ENCODE assay signal across 8 cellular contexts in genomic region chr1:35192853-35193664, GRCh38. TPM values are rescaled to one million over a fixed set of nuclear protein-coding genes. Genes with fewer than 3 reads are reported as not detected.
DNase-seq lines count a peak whose midpoint lies in the region; ATAC-seq and TF ChIP-seq lines count a peak whose summit lies in the region.

SFPQ (minus strand) TSS chr1:35193145; CDS start chr1:35193049, 96 bp downstream.

- TF ChIP-seq RAD21 in liver (IDR thresholded peaks at IDR 0.05) = peak; percentile 37 to 56

- peaks cover 41% of the 10 kb centered on the region for H3K4me1 ChIP-seq in CD4-positive, CD25-positive, alpha-beta regulatory T cell (ENCODE audit: control insufficient read depth, insufficient read depth, low read length, poor library complexity, severe bottlenecking)
- H3K4me1 ChIP-seq in liver (ENCODE audit: control insufficient read depth in 4 of 4, insufficient read depth in 4 of 4, low read length in 3 of 4) = peaks cover 8 to 42% (median 34%) of the 10 kb centered on the region in 4 donors

- intact Hi-C loops in activated CD4-positive, alpha-beta memory T cell treated with anti-CD3 and anti-CD28 coated beads for 36 hours (cut with micrococcal nuclease) = loop anchor here (1.0 to 5.0 kb wide), 10 partner anchors 9 to 964 kb away; partner anchors contain the start of genes C1orf216, CLSPN, KIAA0319L and MAP7D1
- intact Hi-C loops in dorsolateral prefrontal cortex (cut with DNase I) = loop anchor here (2.0 to 5.0 kb wide), 6 partner anchors 74 to 368 kb away; partner anchors contain the start of genes ZMYM6 (in 2 of the 2), KIAA0319L (in 1 of the 2), NCDN (in 1 of the 2) and ZMYM1 (in 1 of the 2)

- H3K27ac Mint-ChIP-seq in CD4-positive, CD25-positive, alpha-beta regulatory T cell = peak within 1 kb of the TSS; percentile 96 to 99 (median 96)
- H3K27ac Mint-ChIP-seq in activated CD4-positive, alpha-beta memory T cell treated with anti-CD3 and anti-CD28 coated beads for 36 hours = peak within 1 kb of the TSS; percentile 98

- peak within 1 kb of the TSS; percentile 97 for H3K4me3 ChIP-seq in CD4-positive, CD25-positive, alpha-beta regulatory T cell (ENCODE audit: low read depth, low read length)
- peak within 1 kb of the TSS; percentile 65 to 100 (median 95) for H3K4me3 ChIP-seq in dorsolateral prefrontal cortex
- peak within 1 kb of the TSS; percentile 73 to 99 (median 99) for H3K4me3 ChIP-seq in liver (ENCODE audit: low read depth in 1 of 3, low read length in 3 of 3)

- H3K9ac ChIP-seq in liver (ENCODE audit: low read depth in 1 of 2, low read length in 2 of 2) = peak within 1 kb of the TSS; percentile 76 to 98

- H3K4me3 Mint-ChIP-seq in CD4-positive, CD25-positive, alpha-beta regulatory T cell = peak within 1 kb of the TSS; percentile 97 to 99 (median 98)
- H3K4me3 Mint-ChIP-seq in activated CD4-positive, alpha-beta memory T cell treated with anti-CD3 and anti-CD28 coated beads for 36 hours = peak within 1 kb of the TSS; percentile 95

- ATAC-seq in CD4-positive, CD25-positive, alpha-beta regulatory T cell (ENCODE audit: low read depth in 2 of 2) = peak; percentile 92
- peak; percentile 89 for ATAC-seq in GM19438 (IDR thresholded peaks at IDR 0.05; ENCODE audit: low read depth, unreplicated experiment)
- peak; percentile 81 for ATAC-seq in HG03575 (IDR thresholded peaks at IDR 0.05; ENCODE audit: extremely low read depth, insufficient number of reproducible peaks, low FRiP score, unreplicated experiment)

- POLR2A ChIA-PET in activated CD4-positive, alpha-beta memory T cell treated with anti-CD3 and anti-CD28 coated beads for 36 hours (lab: Charles Lee) = interaction anchor here (0.7 to 1.6 kb wide), 6 partner anchors 12 to 577 kb away, joined by 3 to 12 read pairs (median 3); partner anchors contain the start of gene SMIM12

- H3K36me3 Mint-ChIP-seq in CD4-positive, CD25-positive, alpha-beta regulatory T cell = peaks cover 37% of the 10 kb centered on the region
- peaks cover 41% of the 10 kb centered on the region for H3K36me3 Mint-ChIP-seq in activated CD4-positive, alpha-beta memory T cell treated with anti-CD3 and anti-CD28 coated beads for 36 hours

- CTCF ChIA-PET in activated CD4-positive, alpha-beta memory T cell treated with anti-CD3 and anti-CD28 coated beads for 36 hours (lab: Charles Lee) = interaction anchor here (0.7 kb wide), 1 partner anchor 9 kb away, joined by 7 read pairs; no protein-coding TSS in a partner anchor

- no peaks in the 10 kb centered on the region for H3K9me3 ChIP-seq in CD4-positive, CD25-positive, alpha-beta regulatory T cell (ENCODE audit: control insufficient read depth in 2 of 2, low read length in 2 of 2)
- H3K9me3 ChIP-seq in liver (ENCODE audit: control insufficient read depth in 4 of 4, low read length in 3 of 4) = no peaks in the 10 kb centered on the region

- no peaks in the 10 kb centered on the region for H3K27me3 ChIP-seq in CD4-positive, CD25-positive, alpha-beta regulatory T cell (ENCODE audit: control insufficient read depth, insufficient read depth, low read length)
- H3K27me3 ChIP-seq in dorsolateral prefrontal cortex (no peaks in the 10 kb centered on the region), liver (ENCODE audit: control insufficient read depth in 4 of 4, insufficient read depth in 4 of 4, low read length in 3 of 4) (no peaks in the 10 kb centered on the region)

- TF ChIP-seq CTCF in dorsolateral prefrontal cortex (IDR thresholded peaks at IDR 0.05 in 54 of 56, conservative IDR thresholded peaks at IDR 0.05 in 2 of 56; ENCODE audit: low read depth in 1 of 56, partially characterized antibody in 56 of 56) (peak in 19 of 56 donors; percentile 11 to 50 (median 27)), liver (IDR thresholded peaks at IDR 0.05; ENCODE audit: low read depth, low read length, missing input control) (no peak)

- no peaks in the 10 kb centered on the region for H3K27me3 Mint-ChIP-seq in CD4-positive, CD25-positive, alpha-beta regulatory T cell
- no peaks in the 10 kb centered on the region for H3K27me3 Mint-ChIP-seq in activated CD4-positive, alpha-beta memory T cell treated with anti-CD3 and anti-CD28 coated beads for 36 hours

- peak within 1 kb of the TSS; percentile 98 for H3K27ac ChIP-seq in CD4-positive, CD25-positive, alpha-beta regulatory T cell (ENCODE audit: insufficient read depth, low read length, poor library complexity, severe bottlenecking)
- H3K27ac ChIP-seq in dorsolateral prefrontal cortex (peak within 1 kb of the TSS; percentile 73 to 100 (median 98)), liver (ENCODE audit: low read depth in 1 of 2, low read length in 2 of 2) (peak within 1 kb of the TSS; percentile 98 to 99)

- under 1% methylated on average over 50 of the region's 50 CpGs for WGBS in liver

- H3K36me3 ChIP-seq in CD4-positive, CD25-positive, alpha-beta regulatory T cell (ENCODE audit: control insufficient read depth, insufficient read depth, low read length) = peaks cover 33% of the 10 kb centered on the region
- peaks cover 6 to 28% (median 22%) of the 10 kb centered on the region in 4 donors for H3K36me3 ChIP-seq in liver (ENCODE audit: control insufficient read depth in 4 of 4, insufficient read depth in 3 of 4, low read depth in 1 of 4, low read length in 3 of 4)

- DNase-seq in CD4-positive, CD25-positive, alpha-beta regulatory T cell = peak; percentile 94 to 99 (median 98)
- peak; percentile 99 for DNase-seq in NCI-H82 treated with DMSO at 0.1 percent for 48 hours (lab: John Stamatoyannopoulos, UW; ENCODE audit: unreplicated experiment)
- DNase-seq in activated CD4-positive, alpha-beta memory T cell treated with anti-CD3 and anti-CD28 coated beads for 36 hours = peak; percentile 98
- DNase-seq in dorsolateral prefrontal cortex = peak; percentile 90 to 99 (median 96)
- DNase-seq in stimulated activated CD4-positive, alpha-beta T cell treated with anti-CD3 and anti-CD28 coated beads, Interleukin-4, amount 100 ng/mL, for 24 hours = peak; percentile 97

- H3K9me3 Mint-ChIP-seq in CD4-positive, CD25-positive, alpha-beta regulatory T cell = peaks cover 0 to 2% (median 0%) of the 10 kb centered on the region in 7 donors
- H3K9me3 Mint-ChIP-seq in activated CD4-positive, alpha-beta memory T cell treated with anti-CD3 and anti-CD28 coated beads for 36 hours = no peaks in the 10 kb centered on the region

- H3K4me1 Mint-ChIP-seq in CD4-positive, CD25-positive, alpha-beta regulatory T cell = peaks cover 24 to 50% (median 40%) of the 10 kb centered on the region in 4 donors
- H3K4me1 Mint-ChIP-seq in activated CD4-positive, alpha-beta memory T cell treated with anti-CD3 and anti-CD28 coated beads for 36 hours (ENCODE audit: low read depth) = peaks cover 35% of the 10 kb centered on the region

TF ChIP-seq in liver, 16 proteins besides CTCF, POLR2A, EP300 and RAD21 (continues in another document):
- TF ChIP-seq EGR1 (IDR thresholded peaks at IDR 0.05; ENCODE audit: low read depth in 2 of 2) (peak in 1 of 2 donors; percentile 11), FOXA1 (IDR thresholded peaks at IDR 0.05) (peak; percentile 8), HNF4A (conservative IDR thresholded peaks at IDR 0.05) (peak in 1 of 2 donors; percentile 41), MAX (IDR thresholded peaks at IDR 0.05) (peak; percentile 70), NR2F2 (IDR thresholded peaks at IDR 0.05) (no peak), YY1 (IDR thresholded peaks at IDR 0.05) (peak; percentile 99), ZBTB33 (IDR thresholded peaks at IDR 0.05) (peak; percentile 49), JUND (IDR thresholded peaks at IDR 0.05) (peak in 1 of 2 donors; percentile 20), ATF3 (IDR thresholded peaks at IDR 0.05) (no peak), SP1 (IDR thresholded peaks at IDR 0.05) (peak; percentile 98), TAF1 (conservative IDR thresholded peaks at IDR 0.05) (peak; percentile 98)

RNA-seq across cellular contexts. Expression of gene SFPQ, which starts in this region (rescaled TPM):
- total RNA-seq in CD4-positive, CD25-positive, alpha-beta regulatory T cell = 618 TPM
- polyA plus RNA-seq in CD4-positive, CD25-positive, alpha-beta regulatory T cell = 100 to 1,000 TPM; 111 to 135 (median 123) TPM
- 100 to 1,000 TPM; 259 to 275 TPM for total RNA-seq in activated CD4-positive, alpha-beta memory T cell treated with anti-CD3 and anti-CD28 coated beads for 36 hours
- total RNA-seq in dorsolateral prefrontal cortex (100 to 1,000 TPM; 173 to 335 (median 231) TPM), liver (100 to 1,000 TPM in 1 of 2 donors, 10 to 100 TPM in 1; 81.2 to 173 TPM)
- polyA plus RNA-seq in liver = 10 to 100 TPM; 29.7 to 51.3 TPM

Comparison
In these comparisons a context has a peak if more than half of its experiments do, and no peak if none do; other contexts are left out.
1. Peak in every context shown above with its lines: DNase-seq, ATAC-seq, H3K4me3 ChIP-seq and H3K27ac ChIP-seq.